ENCODE assay signal across 17 cellular contexts in the genomic region with DNA sequence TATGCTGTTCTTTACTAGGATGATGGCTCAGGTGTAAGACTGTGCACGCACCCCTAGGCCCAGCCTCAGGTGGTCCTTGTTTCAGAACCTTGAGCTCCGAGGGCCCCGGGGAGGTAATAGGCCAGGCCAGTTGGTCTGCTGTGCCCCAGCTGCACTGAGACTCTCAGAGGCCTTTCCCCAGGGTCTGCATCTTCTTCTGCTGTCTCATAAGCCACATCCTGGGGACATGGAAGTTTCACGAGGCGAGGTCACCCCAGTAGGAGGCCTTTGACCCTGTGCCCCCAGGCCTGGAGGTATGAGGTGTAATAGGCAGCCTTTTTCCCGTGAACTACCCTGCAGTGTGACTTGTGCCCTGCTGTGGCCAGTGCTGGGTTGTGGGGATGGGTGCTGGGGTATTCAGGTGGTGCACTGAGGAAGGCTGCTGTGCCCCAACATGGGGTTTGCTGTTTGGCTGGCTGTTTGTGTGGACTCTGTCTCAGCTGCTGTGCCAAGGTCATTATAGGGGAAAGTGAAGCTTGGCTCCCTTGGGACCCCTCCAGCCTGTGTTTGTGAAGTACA. TPM values are rescaled to one million over a fixed set of nuclear protein-coding genes. Genes with fewer than 3 reads are reported as not detected.
DNase-seq lines count a peak whose midpoint lies in the region; ATAC-seq, FAIRE-seq and TF ChIP-seq lines count a peak whose summit lies in the region.
"Had no signal": no experiment of that assay in that cellular context is flagged by ENCODE, and none has a peak within 500 bp of the region (broad histone marks: within the 10 kb centered on the region; RNA-seq: fewer than 3 reads in every experiment).

No MANE protein-coding gene starts in this region.

- H3K4me1 Mint-ChIP-seq in stimulated activated naive CD8-positive, alpha-beta T cell treated with anti-CD3 and anti-CD28 coated beads, Interleukin-15, amount 100 ng/mL, for 72 hours = no peaks in the 10 kb centered on the region
- H3K4me1 Mint-ChIP-seq: CD4-positive, alpha-beta memory T cell had no signal

- peaks cover 10% of the 10 kb centered on the region; the same call in 1 of the 2 replicates for H3K36me3 ChIP-seq in OCI-LY1 (ENCODE audit: insufficient read depth, low read length)
- H3K36me3 ChIP-seq: HAP-1 had no signal

- no peak for DNase-seq in stimulated activated naive CD8-positive, alpha-beta T cell treated with anti-CD3 and anti-CD28 coated beads, Interleukin-15, amount 100 ng/mL, for 72 hours
- DNase-seq in stimulated activated naive CD8-positive, alpha-beta T cell treated with anti-CD3 and anti-CD28 coated beads, Interleukin-15, Interleukin-2, amounts not matched to agents 100 U/mL and 50 U/mL, for 24 hours = no peak
- peak; percentile 45 for DNase-seq in myocyte (ENCODE audit: low read depth)
- no peak for DNase-seq in urothelium cell line (ENCODE audit: low spot score)
- DNase-seq in AML-193 (lab: John Stamatoyannopoulos, UW) = no peak
- DNase-seq in effector CD4-positive, alpha-beta T cell = no peak
- no peak for DNase-seq in cerebellum (ENCODE audit: low spot score)
- DNase-seq: CD4-positive, alpha-beta memory T cell; DMS79; NCI-H1048; NCI-H1694 treated with DMSO at 0.1 percent for 48 hours; NCI-H2171 treated with DMSO at 0.1 percent for 48 hours had no signal

- H2AFZ ChIP-seq in OCI-LY1 (ENCODE audit: low read length) = no peak overlapping the region

- ATAC-seq in stimulated activated naive CD8-positive, alpha-beta T cell treated with anti-CD3 and anti-CD28 coated beads, Interleukin-15, amount 100 ng/mL, for 72 hours = peak; percentile 24
- ATAC-seq in stimulated activated naive CD8-positive, alpha-beta T cell treated with anti-CD3 and anti-CD28 coated beads, Interleukin-15, Interleukin-2, amounts not matched to agents 100 U/mL and 50 U/mL, for 24 hours = no peak

- no peaks in the 10 kb centered on the region for H3K9me3 Mint-ChIP-seq in stimulated activated naive CD8-positive, alpha-beta T cell treated with anti-CD3 and anti-CD28 coated beads, Interleukin-15, amount 100 ng/mL, for 72 hours
- H3K9me3 Mint-ChIP-seq: CD4-positive, alpha-beta memory T cell; IgD-negative memory B cell had no signal

- H3K27ac Mint-ChIP-seq in stimulated activated naive CD8-positive, alpha-beta T cell treated with anti-CD3 and anti-CD28 coated beads, Interleukin-15, amount 100 ng/mL, for 72 hours = no peak overlapping the region

- peak overlapping the region; percentile 96 for H3K27ac ChIP-seq in OCI-LY1 (ENCODE audit: low read depth, low read length, poor library complexity, severe bottlenecking)

- no peaks in the 10 kb centered on the region for H3K9me2 ChIP-seq in OCI-LY1 (ENCODE audit: low read depth, low read length)

- H3K4me1 ChIP-seq in OCI-LY1 (ENCODE audit: insufficient read depth, low read length, severe bottlenecking) = peaks cover 53% of the 10 kb centered on the region

- H3K27me3 Mint-ChIP-seq in stimulated activated naive CD8-positive, alpha-beta T cell treated with anti-CD3 and anti-CD28 coated beads, Interleukin-15, amount 100 ng/mL, for 72 hours = no peaks in the 10 kb centered on the region
- H3K27me3 Mint-ChIP-seq: CD4-positive, alpha-beta memory T cell; IgD-negative memory B cell had no signal

- TF ChIP-seq CTCF in OCI-LY1 (IDR thresholded peaks at IDR 0.05; ENCODE audit: low read length) = no peak

- H3K4me3 Mint-ChIP-seq in stimulated activated naive CD8-positive, alpha-beta T cell treated with anti-CD3 and anti-CD28 coated beads, Interleukin-15, amount 100 ng/mL, for 72 hours = no peak overlapping the region
- H3K4me3 Mint-ChIP-seq: CD4-positive, alpha-beta memory T cell had no signal

- no peak overlapping the region; the same call in 1 of the 2 replicates for H3K9ac ChIP-seq in OCI-LY1 (ENCODE audit: low read length)

- no peaks in the 10 kb centered on the region for H3K27me3 ChIP-seq in OCI-LY1 (ENCODE audit: insufficient read depth, low read length)

- no peaks in the 10 kb centered on the region for H3K79me2 ChIP-seq in OCI-LY1 (ENCODE audit: insufficient read depth, low read length)

- H3K4me2 ChIP-seq in OCI-LY1 (ENCODE audit: low read length) = 0 out of 2 replicates have a peak overlapping the region, but pooled peaks have one; percentile 55

- FAIRE-seq in urothelium cell line (lab: Jason Lieb, UNC) = peak; percentile 73

- H3F3A ChIP-seq in OCI-LY1 (ENCODE audit: insufficient read depth, low read length) = no peaks in the 10 kb centered on the region; the same call in 1 of the 2 replicates

- no peaks in the 10 kb centered on the region for H4K20me1 ChIP-seq in OCI-LY1 (ENCODE audit: insufficient read depth, low read length)

- no peaks in the 10 kb centered on the region for H3K9me3 ChIP-seq in OCI-LY1 (ENCODE audit: low read length)
- H3K9me3 ChIP-seq: HAP-1 had no signal

- H3K4me3 ChIP-seq in OCI-LY1 (ENCODE audit: low read depth, low read length, poor library complexity, severe bottlenecking) = no peak overlapping the region
- H3K4me3 ChIP-seq: HAP-1 had no signal

RNA-seq across cellular contexts. Expression of a gene that starts 6.9 kb away (rescaled TPM):
- total RNA-seq in myocyte (0.32 and 1.0 TPM in 2 replicates), cerebellum (0.18 TPM)
- polyA plus RNA-seq in myocyte (2012) = 0.69 TPM
- total RNA-seq: CD4-positive, alpha-beta memory T cell; NCI-H460; RPMI7951 had no signal
- polyA plus RNA-seq: CD4-positive, alpha-beta memory T cell had no signal

RNA-seq across cellular contexts. Expression of a gene that starts 35.3 kb away (rescaled TPM):
- total RNA-seq in myocyte = not detected in 2 replicates
- polyA plus RNA-seq in myocyte (2012) = 0.19 TPM
- 2.7 TPM for total RNA-seq in cerebellum
- total RNA-seq: NCI-H460, RPMI7951 had no signal
